ENCODE assay signal across 1 cellular context in the genomic region with DNA sequence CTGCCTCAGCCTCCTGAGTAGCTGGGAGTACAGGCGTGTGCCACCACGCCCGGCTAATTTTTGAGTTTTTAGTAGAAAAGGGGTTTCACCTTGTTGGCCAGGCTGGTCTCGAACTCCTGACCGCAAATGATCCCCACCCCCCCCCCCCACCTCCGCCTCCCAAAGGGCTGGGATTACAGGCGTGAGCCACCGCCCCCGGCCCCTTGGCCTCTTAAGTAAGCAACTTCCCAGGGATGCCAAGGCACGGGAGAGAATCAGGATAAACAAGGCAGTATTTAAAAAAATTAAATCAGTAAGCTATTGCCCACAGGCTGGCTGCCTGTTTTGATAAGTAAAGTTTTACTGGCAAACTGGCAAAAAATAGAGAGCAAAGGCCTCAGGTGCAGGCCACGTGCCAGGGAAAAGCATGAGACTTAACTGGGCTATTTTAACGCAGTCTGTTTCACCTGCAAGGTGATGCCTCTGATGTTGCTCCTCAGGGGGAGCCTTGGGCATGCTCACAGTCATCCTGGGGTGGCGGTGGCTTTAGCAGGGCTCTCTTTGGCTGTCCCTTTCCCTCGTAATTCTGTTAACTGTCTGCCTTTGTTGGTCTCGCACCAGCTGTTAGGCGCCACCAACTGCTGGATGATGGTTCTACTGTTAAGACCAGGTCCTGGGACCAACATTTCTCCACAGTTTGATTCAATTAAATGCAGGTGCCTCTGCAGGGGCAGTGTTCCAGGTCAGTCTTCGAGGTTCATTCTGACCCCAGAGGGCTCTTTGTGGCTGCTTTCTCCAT.
TF ChIP-seq lines count a peak whose summit lies in the region.

No MANE protein-coding gene starts in this region.

TF ChIP-seq in GM12878, 131 proteins besides CTCF, POLR2A, EP300 and RAD21:
- TF ChIP-seq, protein P1, sequence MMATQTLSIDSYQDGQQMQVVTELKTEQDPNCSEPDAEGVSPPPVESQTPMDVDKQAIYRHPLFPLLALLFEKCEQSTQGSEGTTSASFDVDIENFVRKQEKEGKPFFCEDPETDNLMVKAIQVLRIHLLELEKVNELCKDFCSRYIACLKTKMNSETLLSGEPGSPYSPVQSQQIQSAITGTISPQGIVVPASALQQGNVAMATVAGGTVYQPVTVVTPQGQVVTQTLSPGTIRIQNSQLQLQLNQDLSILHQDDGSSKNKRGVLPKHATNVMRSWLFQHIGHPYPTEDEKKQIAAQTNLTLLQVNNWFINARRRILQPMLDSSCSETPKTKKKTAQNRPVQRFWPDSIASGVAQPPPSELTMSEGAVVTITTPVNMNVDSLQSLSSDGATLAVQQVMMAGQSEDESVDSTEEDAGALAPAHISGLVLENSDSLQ (IDR thresholded peaks at IDR 0.05) = no peak
- TF ChIP-seq FOXM1 (IDR thresholded peaks at IDR 0.05; ENCODE audit: low read depth, low read length) (no peak), ZNF24 (IDR thresholded peaks at IDR 0.05) (no peak), RELA (IDR thresholded peaks at IDR 0.05; ENCODE audit: borderline replicate concordance, partially characterized antibody) (no peak), SUPT20H (IDR thresholded peaks at IDR 0.05; ENCODE audit: borderline replicate concordance, control insufficient read depth, low read depth, low read length) (no peak), RAD51 (IDR thresholded peaks at IDR 0.05) (no peak), NRF1 (conservative IDR thresholded peaks at IDR 0.05; ENCODE audit: low read depth, low read length) (no peak), ZNF217 (IDR thresholded peaks at IDR 0.05) (no peak), SRF (IDR thresholded peaks at IDR 0.05; ENCODE audit: low read depth in 2 of 2, low read length in 2 of 2) (no peak), NFYA (IDR thresholded peaks at IDR 0.05; ENCODE audit: borderline replicate concordance, low read depth, low read length) (no peak), SIX5 (IDR thresholded peaks at IDR 0.05; ENCODE audit: low read depth, low read length, severe bottlenecking) (no peak), PAX5 (IDR thresholded peaks at IDR 0.05; ENCODE audit: borderline replicate concordance, low read depth, low read length) (no peak), RFX5 (IDR thresholded peaks at IDR 0.05; ENCODE audit: low read depth, low read length) (no peak)
- TF ChIP-seq, protein P2, sequence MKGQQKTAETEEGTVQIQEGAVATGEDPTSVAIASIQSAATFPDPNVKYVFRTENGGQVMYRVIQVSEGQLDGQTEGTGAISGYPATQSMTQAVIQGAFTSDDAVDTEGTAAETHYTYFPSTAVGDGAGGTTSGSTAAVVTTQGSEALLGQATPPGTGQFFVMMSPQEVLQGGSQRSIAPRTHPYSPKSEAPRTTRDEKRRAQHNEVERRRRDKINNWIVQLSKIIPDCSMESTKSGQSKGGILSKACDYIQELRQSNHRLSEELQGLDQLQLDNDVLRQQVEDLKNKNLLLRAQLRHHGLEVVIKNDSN (IDR thresholded peaks at IDR 0.05; ENCODE audit: borderline replicate concordance, extremely low read length, insufficient read depth, low read depth, low read length) = no peak
- TF ChIP-seq, protein P3, sequence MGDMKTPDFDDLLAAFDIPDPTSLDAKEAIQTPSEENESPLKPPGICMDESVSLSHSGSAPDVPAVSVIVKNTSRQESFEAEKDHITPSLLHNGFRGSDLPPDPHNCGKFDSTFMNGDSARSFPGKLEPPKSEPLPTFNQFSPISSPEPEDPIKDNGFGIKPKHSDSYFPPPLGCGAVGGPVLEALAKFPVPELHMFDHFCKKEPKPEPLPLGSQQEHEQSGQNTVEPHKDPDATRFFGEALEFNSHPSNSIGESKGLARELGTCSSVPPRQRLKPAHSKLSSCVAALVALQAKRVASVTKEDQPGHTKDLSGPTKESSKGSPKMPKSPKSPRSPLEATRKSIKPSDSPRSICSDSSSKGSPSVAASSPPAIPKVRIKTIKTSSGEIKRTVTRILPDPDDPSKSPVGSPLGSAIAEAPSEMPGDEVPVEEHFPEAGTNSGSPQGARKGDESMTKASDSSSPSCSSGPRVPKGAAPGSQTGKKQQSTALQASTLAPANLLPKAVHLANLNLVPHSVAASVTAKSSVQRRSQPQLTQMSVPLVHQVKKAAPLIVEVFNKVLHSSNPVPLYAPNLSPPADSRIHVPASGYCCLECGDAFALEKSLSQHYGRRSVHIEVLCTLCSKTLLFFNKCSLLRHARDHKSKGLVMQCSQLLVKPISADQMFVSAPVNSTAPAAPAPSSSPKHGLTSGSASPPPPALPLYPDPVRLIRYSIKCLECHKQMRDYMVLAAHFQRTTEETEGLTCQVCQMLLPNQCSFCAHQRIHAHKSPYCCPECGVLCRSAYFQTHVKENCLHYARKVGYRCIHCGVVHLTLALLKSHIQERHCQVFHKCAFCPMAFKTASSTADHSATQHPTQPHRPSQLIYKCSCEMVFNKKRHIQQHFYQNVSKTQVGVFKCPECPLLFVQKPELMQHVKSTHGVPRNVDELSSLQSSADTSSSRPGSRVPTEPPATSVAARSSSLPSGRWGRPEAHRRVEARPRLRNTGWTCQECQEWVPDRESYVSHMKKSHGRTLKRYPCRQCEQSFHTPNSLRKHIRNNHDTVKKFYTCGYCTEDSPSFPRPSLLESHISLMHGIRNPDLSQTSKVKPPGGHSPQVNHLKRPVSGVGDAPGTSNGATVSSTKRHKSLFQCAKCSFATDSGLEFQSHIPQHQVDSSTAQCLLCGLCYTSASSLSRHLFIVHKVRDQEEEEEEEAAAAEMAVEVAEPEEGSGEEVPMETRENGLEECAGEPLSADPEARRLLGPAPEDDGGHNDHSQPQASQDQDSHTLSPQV (IDR thresholded peaks at IDR 0.05) = no peak
- TF ChIP-seq, protein P4, sequence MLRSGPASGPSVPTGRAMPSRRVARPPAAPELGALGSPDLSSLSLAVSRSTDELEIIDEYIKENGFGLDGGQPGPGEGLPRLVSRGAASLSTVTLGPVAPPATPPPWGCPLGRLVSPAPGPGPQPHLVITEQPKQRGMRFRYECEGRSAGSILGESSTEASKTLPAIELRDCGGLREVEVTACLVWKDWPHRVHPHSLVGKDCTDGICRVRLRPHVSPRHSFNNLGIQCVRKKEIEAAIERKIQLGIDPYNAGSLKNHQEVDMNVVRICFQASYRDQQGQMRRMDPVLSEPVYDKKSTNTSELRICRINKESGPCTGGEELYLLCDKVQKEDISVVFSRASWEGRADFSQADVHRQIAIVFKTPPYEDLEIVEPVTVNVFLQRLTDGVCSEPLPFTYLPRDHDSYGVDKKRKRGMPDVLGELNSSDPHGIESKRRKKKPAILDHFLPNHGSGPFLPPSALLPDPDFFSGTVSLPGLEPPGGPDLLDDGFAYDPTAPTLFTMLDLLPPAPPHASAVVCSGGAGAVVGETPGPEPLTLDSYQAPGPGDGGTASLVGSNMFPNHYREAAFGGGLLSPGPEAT (IDR thresholded peaks at IDR 0.05; ENCODE audit: low read depth) = no peak
- TF ChIP-seq, protein P5, sequence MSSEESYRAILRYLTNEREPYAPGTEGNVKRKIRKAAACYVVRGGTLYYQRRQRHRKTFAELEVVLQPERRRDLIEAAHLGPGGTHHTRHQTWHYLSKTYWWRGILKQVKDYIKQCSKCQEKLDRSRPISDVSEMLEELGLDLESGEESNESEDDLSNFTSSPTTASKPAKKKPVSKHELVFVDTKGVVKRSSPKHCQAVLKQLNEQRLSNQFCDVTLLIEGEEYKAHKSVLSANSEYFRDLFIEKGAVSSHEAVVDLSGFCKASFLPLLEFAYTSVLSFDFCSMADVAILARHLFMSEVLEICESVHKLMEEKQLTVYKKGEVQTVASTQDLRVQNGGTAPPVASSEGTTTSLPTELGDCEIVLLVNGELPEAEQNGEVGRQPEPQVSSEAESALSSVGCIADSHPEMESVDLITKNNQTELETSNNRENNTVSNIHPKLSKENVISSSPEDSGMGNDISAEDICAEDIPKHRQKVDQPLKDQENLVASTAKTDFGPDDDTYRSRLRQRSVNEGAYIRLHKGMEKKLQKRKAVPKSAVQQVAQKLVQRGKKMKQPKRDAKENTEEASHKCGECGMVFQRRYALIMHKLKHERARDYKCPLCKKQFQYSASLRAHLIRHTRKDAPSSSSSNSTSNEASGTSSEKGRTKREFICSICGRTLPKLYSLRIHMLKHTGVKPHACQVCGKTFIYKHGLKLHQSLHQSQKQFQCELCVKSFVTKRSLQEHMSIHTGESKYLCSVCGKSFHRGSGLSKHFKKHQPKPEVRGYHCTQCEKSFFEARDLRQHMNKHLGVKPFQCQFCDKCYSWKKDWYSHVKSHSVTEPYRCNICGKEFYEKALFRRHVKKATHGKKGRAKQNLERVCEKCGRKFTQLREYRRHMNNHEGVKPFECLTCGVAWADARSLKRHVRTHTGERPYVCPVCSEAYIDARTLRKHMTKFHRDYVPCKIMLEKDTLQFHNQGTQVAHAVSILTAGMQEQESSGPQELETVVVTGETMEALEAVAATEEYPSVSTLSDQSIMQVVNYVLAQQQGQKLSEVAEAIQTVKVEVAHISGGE (CRISPR knock-in tag; IDR thresholded peaks at IDR 0.05) = no peak
- TF ChIP-seq, protein P6, sequence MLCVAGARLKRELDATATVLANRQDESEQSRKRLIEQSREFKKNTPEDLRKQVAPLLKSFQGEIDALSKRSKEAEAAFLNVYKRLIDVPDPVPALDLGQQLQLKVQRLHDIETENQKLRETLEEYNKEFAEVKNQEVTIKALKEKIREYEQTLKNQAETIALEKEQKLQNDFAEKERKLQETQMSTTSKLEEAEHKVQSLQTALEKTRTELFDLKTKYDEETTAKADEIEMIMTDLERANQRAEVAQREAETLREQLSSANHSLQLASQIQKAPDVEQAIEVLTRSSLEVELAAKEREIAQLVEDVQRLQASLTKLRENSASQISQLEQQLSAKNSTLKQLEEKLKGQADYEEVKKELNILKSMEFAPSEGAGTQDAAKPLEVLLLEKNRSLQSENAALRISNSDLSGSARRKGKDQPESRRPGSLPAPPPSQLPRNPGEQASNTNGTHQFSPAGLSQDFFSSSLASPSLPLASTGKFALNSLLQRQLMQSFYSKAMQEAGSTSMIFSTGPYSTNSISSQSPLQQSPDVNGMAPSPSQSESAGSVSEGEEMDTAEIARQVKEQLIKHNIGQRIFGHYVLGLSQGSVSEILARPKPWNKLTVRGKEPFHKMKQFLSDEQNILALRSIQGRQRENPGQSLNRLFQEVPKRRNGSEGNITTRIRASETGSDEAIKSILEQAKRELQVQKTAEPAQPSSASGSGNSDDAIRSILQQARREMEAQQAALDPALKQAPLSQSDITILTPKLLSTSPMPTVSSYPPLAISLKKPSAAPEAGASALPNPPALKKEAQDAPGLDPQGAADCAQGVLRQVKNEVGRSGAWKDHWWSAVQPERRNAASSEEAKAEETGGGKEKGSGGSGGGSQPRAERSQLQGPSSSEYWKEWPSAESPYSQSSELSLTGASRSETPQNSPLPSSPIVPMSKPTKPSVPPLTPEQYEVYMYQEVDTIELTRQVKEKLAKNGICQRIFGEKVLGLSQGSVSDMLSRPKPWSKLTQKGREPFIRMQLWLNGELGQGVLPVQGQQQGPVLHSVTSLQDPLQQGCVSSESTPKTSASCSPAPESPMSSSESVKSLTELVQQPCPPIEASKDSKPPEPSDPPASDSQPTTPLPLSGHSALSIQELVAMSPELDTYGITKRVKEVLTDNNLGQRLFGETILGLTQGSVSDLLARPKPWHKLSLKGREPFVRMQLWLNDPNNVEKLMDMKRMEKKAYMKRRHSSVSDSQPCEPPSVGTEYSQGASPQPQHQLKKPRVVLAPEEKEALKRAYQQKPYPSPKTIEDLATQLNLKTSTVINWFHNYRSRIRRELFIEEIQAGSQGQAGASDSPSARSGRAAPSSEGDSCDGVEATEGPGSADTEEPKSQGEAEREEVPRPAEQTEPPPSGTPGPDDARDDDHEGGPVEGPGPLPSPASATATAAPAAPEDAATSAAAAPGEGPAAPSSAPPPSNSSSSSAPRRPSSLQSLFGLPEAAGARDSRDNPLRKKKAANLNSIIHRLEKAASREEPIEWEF (IDR thresholded peaks at IDR 0.05; ENCODE audit: insufficient replicate concordance, low read depth, low read length) = no peak
